In the genomic region with DNA sequence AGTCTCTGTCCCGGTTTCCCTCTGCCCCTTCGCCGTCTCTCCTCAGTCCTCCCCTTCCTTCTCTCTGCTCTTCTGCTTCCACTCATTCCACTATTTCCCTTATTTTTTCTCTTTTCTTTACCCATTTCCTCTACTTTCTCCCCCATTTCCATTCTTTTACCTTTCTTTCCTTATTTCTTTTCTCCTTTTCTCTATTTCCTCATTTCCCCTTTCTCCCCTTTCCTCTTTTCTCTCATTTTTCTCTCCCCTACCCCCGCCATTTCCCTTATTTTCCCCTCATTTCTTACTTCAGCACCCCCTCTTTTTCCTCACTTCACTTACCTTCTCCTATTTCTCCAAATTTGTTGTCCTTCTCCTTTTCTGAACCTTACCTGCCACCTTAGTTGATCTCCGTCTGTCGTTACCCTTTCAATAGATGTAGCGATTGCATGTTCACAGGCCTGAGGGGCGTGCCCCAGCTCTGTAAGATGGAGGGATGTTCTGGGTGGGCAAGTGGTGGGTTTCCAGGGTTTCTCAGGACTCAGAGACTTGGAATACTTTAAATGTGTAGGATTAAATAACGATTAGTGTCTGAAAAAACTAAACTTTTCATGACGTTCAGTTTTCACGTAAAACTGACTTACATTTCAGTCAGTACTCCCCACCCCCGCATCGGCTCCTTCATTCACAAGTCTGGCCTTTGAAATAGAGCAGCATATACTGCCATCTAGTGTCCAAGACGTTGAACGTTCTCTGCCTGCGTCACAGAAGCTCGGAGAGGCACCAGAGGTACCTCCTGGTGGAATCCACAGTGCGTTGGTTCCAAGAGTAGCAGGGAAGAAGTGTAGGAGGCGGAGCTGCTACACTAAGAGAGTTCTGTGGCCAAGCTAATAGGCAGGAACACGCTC, we compare ENCODE assay signal across 1 cellular context.
TF ChIP-seq lines count a peak whose summit lies in the region.

No MANE protein-coding gene starts in this region.

TF ChIP-seq in HEK293, 187 proteins besides CTCF, POLR2A, EP300 and RAD21 (continued from another document and continues in another):
- TF ChIP-seq, protein P1, sequence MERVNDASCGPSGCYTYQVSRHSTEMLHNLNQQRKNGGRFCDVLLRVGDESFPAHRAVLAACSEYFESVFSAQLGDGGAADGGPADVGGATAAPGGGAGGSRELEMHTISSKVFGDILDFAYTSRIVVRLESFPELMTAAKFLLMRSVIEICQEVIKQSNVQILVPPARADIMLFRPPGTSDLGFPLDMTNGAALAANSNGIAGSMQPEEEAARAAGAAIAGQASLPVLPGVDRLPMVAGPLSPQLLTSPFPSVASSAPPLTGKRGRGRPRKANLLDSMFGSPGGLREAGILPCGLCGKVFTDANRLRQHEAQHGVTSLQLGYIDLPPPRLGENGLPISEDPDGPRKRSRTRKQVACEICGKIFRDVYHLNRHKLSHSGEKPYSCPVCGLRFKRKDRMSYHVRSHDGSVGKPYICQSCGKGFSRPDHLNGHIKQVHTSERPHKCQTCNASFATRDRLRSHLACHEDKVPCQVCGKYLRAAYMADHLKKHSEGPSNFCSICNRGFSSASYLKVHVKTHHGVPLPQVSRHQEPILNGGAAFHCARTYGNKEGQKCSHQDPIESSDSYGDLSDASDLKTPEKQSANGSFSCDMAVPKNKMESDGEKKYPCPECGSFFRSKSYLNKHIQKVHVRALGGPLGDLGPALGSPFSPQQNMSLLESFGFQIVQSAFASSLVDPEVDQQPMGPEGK (tag by site-specific recombination; IDR thresholded peaks at IDR 0.05): peak; percentile 49; the same call in 1 of the 2 replicates
- TF ChIP-seq, protein P2, sequence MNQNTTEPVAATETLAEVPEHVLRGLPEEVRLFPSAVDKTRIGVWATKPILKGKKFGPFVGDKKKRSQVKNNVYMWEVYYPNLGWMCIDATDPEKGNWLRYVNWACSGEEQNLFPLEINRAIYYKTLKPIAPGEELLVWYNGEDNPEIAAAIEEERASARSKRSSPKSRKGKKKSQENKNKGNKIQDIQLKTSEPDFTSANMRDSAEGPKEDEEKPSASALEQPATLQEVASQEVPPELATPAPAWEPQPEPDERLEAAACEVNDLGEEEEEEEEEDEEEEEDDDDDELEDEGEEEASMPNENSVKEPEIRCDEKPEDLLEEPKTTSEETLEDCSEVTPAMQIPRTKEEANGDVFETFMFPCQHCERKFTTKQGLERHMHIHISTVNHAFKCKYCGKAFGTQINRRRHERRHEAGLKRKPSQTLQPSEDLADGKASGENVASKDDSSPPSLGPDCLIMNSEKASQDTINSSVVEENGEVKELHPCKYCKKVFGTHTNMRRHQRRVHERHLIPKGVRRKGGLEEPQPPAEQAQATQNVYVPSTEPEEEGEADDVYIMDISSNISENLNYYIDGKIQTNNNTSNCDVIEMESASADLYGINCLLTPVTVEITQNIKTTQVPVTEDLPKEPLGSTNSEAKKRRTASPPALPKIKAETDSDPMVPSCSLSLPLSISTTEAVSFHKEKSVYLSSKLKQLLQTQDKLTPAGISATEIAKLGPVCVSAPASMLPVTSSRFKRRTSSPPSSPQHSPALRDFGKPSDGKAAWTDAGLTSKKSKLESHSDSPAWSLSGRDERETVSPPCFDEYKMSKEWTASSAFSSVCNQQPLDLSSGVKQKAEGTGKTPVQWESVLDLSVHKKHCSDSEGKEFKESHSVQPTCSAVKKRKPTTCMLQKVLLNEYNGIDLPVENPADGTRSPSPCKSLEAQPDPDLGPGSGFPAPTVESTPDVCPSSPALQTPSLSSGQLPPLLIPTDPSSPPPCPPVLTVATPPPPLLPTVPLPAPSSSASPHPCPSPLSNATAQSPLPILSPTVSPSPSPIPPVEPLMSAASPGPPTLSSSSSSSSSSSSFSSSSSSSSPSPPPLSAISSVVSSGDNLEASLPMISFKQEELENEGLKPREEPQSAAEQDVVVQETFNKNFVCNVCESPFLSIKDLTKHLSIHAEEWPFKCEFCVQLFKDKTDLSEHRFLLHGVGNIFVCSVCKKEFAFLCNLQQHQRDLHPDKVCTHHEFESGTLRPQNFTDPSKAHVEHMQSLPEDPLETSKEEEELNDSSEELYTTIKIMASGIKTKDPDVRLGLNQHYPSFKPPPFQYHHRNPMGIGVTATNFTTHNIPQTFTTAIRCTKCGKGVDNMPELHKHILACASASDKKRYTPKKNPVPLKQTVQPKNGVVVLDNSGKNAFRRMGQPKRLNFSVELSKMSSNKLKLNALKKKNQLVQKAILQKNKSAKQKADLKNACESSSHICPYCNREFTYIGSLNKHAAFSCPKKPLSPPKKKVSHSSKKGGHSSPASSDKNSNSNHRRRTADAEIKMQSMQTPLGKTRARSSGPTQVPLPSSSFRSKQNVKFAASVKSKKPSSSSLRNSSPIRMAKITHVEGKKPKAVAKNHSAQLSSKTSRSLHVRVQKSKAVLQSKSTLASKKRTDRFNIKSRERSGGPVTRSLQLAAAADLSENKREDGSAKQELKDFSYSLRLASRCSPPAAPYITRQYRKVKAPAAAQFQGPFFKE (tag by site-specific recombination; IDR thresholded peaks at IDR 0.05; ENCODE audit: borderline replicate concordance): no peak
- TF ChIP-seq ZNF707 (tag by site-specific recombination; IDR thresholded peaks at IDR 0.05): no peak
- TF ChIP-seq ZNF335 (tag by site-specific recombination; conservative IDR thresholded peaks at IDR 0.05): 0 out of 2 replicates have a peak, but pooled peaks have one; percentile 8
- TF ChIP-seq SCRT1 (tag by site-specific recombination; IDR thresholded peaks at IDR 0.05; ENCODE audit: borderline replicate concordance): no peak
- TF ChIP-seq ZNF488 (tag by site-specific recombination; IDR thresholded peaks at IDR 0.05): no peak
- TF ChIP-seq ZXDB (tag by site-specific recombination; IDR thresholded peaks at IDR 0.05): no peak
- no peak for TF ChIP-seq REST (tag by site-specific recombination; IDR thresholded peaks at IDR 0.05)
- no peak for TF ChIP-seq ZNF558 (tag by site-specific recombination; IDR thresholded peaks at IDR 0.05)
- no peak for TF ChIP-seq ZNF169 (tag by site-specific recombination; IDR thresholded peaks at IDR 0.05)
- no peak for TF ChIP-seq SETDB1 (IDR thresholded peaks at IDR 0.05; ENCODE audit: insufficient read length, low read length)
- 0 out of 2 replicates have a peak, but pooled peaks have one; percentile 41 for TF ChIP-seq MYNN (tag by site-specific recombination; IDR thresholded peaks at IDR 0.05; ENCODE audit: borderline replicate concordance)
- no peak for TF ChIP-seq ZNF354C (tag by site-specific recombination; IDR thresholded peaks at IDR 0.05; ENCODE audit: borderline replicate concordance, low read depth)
- TF ChIP-seq ZNF664 (tag by site-specific recombination; IDR thresholded peaks at IDR 0.05): no peak
- TF ChIP-seq SALL2 (tag by site-specific recombination; IDR thresholded peaks at IDR 0.05; ENCODE audit: borderline replicate concordance): no peak
- no peak for TF ChIP-seq ZNF202 (tag by site-specific recombination; IDR thresholded peaks at IDR 0.05; ENCODE audit: borderline replicate concordance)
- no peak for TF ChIP-seq PRDM4 (tag by site-specific recombination; IDR thresholded peaks at IDR 0.05)
- TF ChIP-seq ZNF660 (tag by site-specific recombination; IDR thresholded peaks at IDR 0.05): peak; percentile 87
- TF ChIP-seq ZNF518A (tag by site-specific recombination; conservative IDR thresholded peaks at IDR 0.05; ENCODE audit: low read depth): no peak
- TF ChIP-seq ZFP41 (tag by site-specific recombination; IDR thresholded peaks at IDR 0.05; ENCODE audit: borderline replicate concordance): no peak
- no peak for TF ChIP-seq ZNF350 (tag by site-specific recombination; IDR thresholded peaks at IDR 0.05)
- TF ChIP-seq PRDM6 (tag by site-specific recombination; IDR thresholded peaks at IDR 0.05): peak; percentile 36; the same call in 1 of the 2 replicates
- TF ChIP-seq ZBTB8A (tag by site-specific recombination; IDR thresholded peaks at IDR 0.05): no peak
- peak; percentile 45; the same call in 1 of the 2 replicates for TF ChIP-seq TRIM28 (IDR thresholded peaks at IDR 0.05; ENCODE audit: borderline replicate concordance, low read length)
- no peak for TF ChIP-seq ZNF426 (tag by site-specific recombination; IDR thresholded peaks at IDR 0.05)
- TF ChIP-seq ZNF114 (tag by site-specific recombination; IDR thresholded peaks at IDR 0.05): no peak
- peak; percentile 51 for TF ChIP-seq ZBTB17 (tag by site-specific recombination; IDR thresholded peaks at IDR 0.05)
